Comparison of ENCODE assay signal across 1 cellular context in genomic region chr2:168165985-168166901, GRCh38.
TF ChIP-seq lines count a peak whose summit lies in the region.

No MANE protein-coding gene starts in this region.

TF ChIP-seq in HepG2, 621 proteins besides CTCF, POLR2A, EP300 and RAD21 (continued from another document and continues in another):
- TF ChIP-seq, protein P1, sequence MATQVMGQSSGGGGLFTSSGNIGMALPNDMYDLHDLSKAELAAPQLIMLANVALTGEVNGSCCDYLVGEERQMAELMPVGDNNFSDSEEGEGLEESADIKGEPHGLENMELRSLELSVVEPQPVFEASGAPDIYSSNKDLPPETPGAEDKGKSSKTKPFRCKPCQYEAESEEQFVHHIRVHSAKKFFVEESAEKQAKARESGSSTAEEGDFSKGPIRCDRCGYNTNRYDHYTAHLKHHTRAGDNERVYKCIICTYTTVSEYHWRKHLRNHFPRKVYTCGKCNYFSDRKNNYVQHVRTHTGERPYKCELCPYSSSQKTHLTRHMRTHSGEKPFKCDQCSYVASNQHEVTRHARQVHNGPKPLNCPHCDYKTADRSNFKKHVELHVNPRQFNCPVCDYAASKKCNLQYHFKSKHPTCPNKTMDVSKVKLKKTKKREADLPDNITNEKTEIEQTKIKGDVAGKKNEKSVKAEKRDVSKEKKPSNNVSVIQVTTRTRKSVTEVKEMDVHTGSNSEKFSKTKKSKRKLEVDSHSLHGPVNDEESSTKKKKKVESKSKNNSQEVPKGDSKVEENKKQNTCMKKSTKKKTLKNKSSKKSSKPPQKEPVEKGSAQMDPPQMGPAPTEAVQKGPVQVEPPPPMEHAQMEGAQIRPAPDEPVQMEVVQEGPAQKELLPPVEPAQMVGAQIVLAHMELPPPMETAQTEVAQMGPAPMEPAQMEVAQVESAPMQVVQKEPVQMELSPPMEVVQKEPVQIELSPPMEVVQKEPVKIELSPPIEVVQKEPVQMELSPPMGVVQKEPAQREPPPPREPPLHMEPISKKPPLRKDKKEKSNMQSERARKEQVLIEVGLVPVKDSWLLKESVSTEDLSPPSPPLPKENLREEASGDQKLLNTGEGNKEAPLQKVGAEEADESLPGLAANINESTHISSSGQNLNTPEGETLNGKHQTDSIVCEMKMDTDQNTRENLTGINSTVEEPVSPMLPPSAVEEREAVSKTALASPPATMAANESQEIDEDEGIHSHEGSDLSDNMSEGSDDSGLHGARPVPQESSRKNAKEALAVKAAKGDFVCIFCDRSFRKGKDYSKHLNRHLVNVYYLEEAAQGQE (IDR thresholded peaks at IDR 0.05; ENCODE audit: borderline replicate concordance in 1 of 2, low read depth in 1 of 2, low read length in 2 of 2), result no peak
- TF ChIP-seq ZNF766 (CRISPR knock-in tag; IDR thresholded peaks at IDR 0.05; ENCODE audit: borderline replicate concordance), result no peak
- no peak for TF ChIP-seq ZNF432 (CRISPR knock-in tag; IDR thresholded peaks at IDR 0.05; ENCODE audit: borderline replicate concordance)
- TF ChIP-seq BCL3 (CRISPR knock-in tag; IDR thresholded peaks at IDR 0.05), result no peak
- no peak for TF ChIP-seq ZNF672 (CRISPR knock-in tag; IDR thresholded peaks at IDR 0.05)
- TF ChIP-seq MXI1 (IDR thresholded peaks at IDR 0.05; ENCODE audit: borderline replicate concordance, low read depth, low read length), result no peak
- no peak for TF ChIP-seq ZNF501 (CRISPR knock-in tag; IDR thresholded peaks at IDR 0.05)
- TF ChIP-seq ZNF138 (CRISPR knock-in tag; IDR thresholded peaks at IDR 0.05; ENCODE audit: low read depth), result no peak
- TF ChIP-seq DDIT3 (CRISPR knock-in tag; IDR thresholded peaks at IDR 0.05), result no peak
- TF ChIP-seq RFX1 (IDR thresholded peaks at IDR 0.05), result no peak
- TF ChIP-seq ZNF841 (CRISPR knock-in tag; IDR thresholded peaks at IDR 0.05; ENCODE audit: borderline replicate concordance), result no peak
- no peak for TF ChIP-seq ZNF329 (CRISPR knock-in tag; IDR thresholded peaks at IDR 0.05; ENCODE audit: low read depth)
- TF ChIP-seq ZNF878 (CRISPR knock-in tag; IDR thresholded peaks at IDR 0.05), result no peak; the same call in 1 of the 2 replicates
- no peak for TF ChIP-seq ZNF740 (CRISPR knock-in tag; IDR thresholded peaks at IDR 0.05)
- TF ChIP-seq ZFP37 (CRISPR knock-in tag; IDR thresholded peaks at IDR 0.05; ENCODE audit: borderline replicate concordance), result no peak
- TF ChIP-seq ETV5 (CRISPR knock-in tag; IDR thresholded peaks at IDR 0.05; ENCODE audit: borderline replicate concordance), result no peak
- no peak for TF ChIP-seq ZFY (CRISPR knock-in tag; IDR thresholded peaks at IDR 0.05)
- TF ChIP-seq, protein P2, sequence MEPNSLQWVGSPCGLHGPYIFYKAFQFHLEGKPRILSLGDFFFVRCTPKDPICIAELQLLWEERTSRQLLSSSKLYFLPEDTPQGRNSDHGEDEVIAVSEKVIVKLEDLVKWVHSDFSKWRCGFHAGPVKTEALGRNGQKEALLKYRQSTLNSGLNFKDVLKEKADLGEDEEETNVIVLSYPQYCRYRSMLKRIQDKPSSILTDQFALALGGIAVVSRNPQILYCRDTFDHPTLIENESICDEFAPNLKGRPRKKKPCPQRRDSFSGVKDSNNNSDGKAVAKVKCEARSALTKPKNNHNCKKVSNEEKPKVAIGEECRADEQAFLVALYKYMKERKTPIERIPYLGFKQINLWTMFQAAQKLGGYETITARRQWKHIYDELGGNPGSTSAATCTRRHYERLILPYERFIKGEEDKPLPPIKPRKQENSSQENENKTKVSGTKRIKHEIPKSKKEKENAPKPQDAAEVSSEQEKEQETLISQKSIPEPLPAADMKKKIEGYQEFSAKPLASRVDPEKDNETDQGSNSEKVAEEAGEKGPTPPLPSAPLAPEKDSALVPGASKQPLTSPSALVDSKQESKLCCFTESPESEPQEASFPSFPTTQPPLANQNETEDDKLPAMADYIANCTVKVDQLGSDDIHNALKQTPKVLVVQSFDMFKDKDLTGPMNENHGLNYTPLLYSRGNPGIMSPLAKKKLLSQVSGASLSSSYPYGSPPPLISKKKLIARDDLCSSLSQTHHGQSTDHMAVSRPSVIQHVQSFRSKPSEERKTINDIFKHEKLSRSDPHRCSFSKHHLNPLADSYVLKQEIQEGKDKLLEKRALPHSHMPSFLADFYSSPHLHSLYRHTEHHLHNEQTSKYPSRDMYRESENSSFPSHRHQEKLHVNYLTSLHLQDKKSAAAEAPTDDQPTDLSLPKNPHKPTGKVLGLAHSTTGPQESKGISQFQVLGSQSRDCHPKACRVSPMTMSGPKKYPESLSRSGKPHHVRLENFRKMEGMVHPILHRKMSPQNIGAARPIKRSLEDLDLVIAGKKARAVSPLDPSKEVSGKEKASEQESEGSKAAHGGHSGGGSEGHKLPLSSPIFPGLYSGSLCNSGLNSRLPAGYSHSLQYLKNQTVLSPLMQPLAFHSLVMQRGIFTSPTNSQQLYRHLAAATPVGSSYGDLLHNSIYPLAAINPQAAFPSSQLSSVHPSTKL (CRISPR knock-in tag; IDR thresholded peaks at IDR 0.05), result peak; percentile 92
- no peak for TF ChIP-seq DNMT3B (CRISPR knock-in tag; conservative IDR thresholded peaks at IDR 0.05)
- no peak for TF ChIP-seq SCMH1 (CRISPR knock-in tag; IDR thresholded peaks at IDR 0.05; ENCODE audit: borderline replicate concordance)
- no peak for TF ChIP-seq ZNF572 (CRISPR knock-in tag; IDR thresholded peaks at IDR 0.05)
- TF ChIP-seq NFIC (IDR thresholded peaks at IDR 0.05; ENCODE audit: low read length), result no peak
- TF ChIP-seq AFF4 (CRISPR knock-in tag; IDR thresholded peaks at IDR 0.05), result no peak
- 0 out of 2 replicates have a peak, but pooled peaks have one; percentile 24 for TF ChIP-seq ZGPAT (CRISPR knock-in tag; IDR thresholded peaks at IDR 0.05)
- no peak for TF ChIP-seq STAT5B (CRISPR knock-in tag; IDR thresholded peaks at IDR 0.05)
- TF ChIP-seq ZBTB8A (CRISPR knock-in tag; IDR thresholded peaks at IDR 0.05; ENCODE audit: borderline replicate concordance, low read depth), result no peak
- no peak for TF ChIP-seq HOXD1 (CRISPR knock-in tag; IDR thresholded peaks at IDR 0.05)
- no peak for TF ChIP-seq HOXA3 (CRISPR knock-in tag; IDR thresholded peaks at IDR 0.05)
- TF ChIP-seq ZSCAN29 (CRISPR knock-in tag; conservative IDR thresholded peaks at IDR 0.05), result 0 out of 2 replicates have a peak, but pooled peaks have one; percentile 24
- no peak for TF ChIP-seq ZNF407 (CRISPR knock-in tag; IDR thresholded peaks at IDR 0.05; ENCODE audit: not compliant biosample characterization)
- TF ChIP-seq ZNF260 (CRISPR knock-in tag; IDR thresholded peaks at IDR 0.05; ENCODE audit: borderline replicate concordance, low read depth), result no peak
- TF ChIP-seq SP140L (CRISPR knock-in tag; IDR thresholded peaks at IDR 0.05; ENCODE audit: borderline replicate concordance), result no peak
- TF ChIP-seq, protein P3, sequence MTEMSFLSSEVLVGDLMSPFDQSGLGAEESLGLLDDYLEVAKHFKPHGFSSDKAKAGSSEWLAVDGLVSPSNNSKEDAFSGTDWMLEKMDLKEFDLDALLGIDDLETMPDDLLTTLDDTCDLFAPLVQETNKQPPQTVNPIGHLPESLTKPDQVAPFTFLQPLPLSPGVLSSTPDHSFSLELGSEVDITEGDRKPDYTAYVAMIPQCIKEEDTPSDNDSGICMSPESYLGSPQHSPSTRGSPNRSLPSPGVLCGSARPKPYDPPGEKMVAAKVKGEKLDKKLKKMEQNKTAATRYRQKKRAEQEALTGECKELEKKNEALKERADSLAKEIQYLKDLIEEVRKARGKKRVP (CRISPR knock-in tag; IDR thresholded peaks at IDR 0.05), result peak in 1 of 2 experiments; percentile 79; a peak in 2 of 4 replicates
